2 cellular contexts compared by ENCODE assay signal in the genomic region with DNA sequence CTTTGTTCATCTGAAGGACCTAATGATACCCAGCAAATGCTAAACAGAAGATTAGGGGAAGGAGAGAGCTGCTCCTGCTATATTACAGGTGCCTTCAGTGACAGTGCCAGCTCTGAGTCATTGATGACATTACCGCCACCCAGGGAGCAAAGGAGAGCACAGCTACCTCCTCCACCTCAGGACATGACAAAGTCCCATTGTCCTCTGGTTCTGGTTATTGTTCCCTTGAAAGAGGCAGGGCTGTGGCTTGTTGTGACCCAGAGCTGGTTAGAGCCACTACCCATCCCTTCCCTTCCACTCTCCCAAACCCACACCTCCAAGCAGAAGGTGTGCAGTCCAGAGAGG.
TF ChIP-seq lines count a peak whose summit lies in the region.

No MANE protein-coding gene starts in this region.

TF ChIP-seq in HEK293, 187 proteins besides CTCF, POLR2A, EP300 and RAD21:
- TF ChIP-seq ZNF248 (tag by site-specific recombination; IDR thresholded peaks at IDR 0.05) (no peak), ZSCAN23 (tag by site-specific recombination; IDR thresholded peaks at IDR 0.05) (no peak), ZNF629 (tag by site-specific recombination; IDR thresholded peaks at IDR 0.05) (0 out of 2 replicates have a peak, but pooled peaks have one; percentile 23), ZNF768 (tag by site-specific recombination; IDR thresholded peaks at IDR 0.05) (no peak), SCRT2 (tag by site-specific recombination; IDR thresholded peaks at IDR 0.05) (peak; percentile 52), ZNF37A (tag by site-specific recombination; IDR thresholded peaks at IDR 0.05) (no peak), ZNF558 (tag by site-specific recombination; IDR thresholded peaks at IDR 0.05) (no peak), GLIS1 (tag by site-specific recombination; IDR thresholded peaks at IDR 0.05) (peak; percentile 62), SCRT1 (tag by site-specific recombination; IDR thresholded peaks at IDR 0.05; ENCODE audit: borderline replicate concordance) (0 out of 2 replicates have a peak, but pooled peaks have one; percentile 3), ZNF394 (tag by site-specific recombination; IDR thresholded peaks at IDR 0.05; ENCODE audit: borderline replicate concordance) (peak; percentile 49; the same call in 1 of the 2 replicates), ZNF354C (tag by site-specific recombination; IDR thresholded peaks at IDR 0.05; ENCODE audit: borderline replicate concordance, low read depth) (no peak)
- TF ChIP-seq, protein P1, sequence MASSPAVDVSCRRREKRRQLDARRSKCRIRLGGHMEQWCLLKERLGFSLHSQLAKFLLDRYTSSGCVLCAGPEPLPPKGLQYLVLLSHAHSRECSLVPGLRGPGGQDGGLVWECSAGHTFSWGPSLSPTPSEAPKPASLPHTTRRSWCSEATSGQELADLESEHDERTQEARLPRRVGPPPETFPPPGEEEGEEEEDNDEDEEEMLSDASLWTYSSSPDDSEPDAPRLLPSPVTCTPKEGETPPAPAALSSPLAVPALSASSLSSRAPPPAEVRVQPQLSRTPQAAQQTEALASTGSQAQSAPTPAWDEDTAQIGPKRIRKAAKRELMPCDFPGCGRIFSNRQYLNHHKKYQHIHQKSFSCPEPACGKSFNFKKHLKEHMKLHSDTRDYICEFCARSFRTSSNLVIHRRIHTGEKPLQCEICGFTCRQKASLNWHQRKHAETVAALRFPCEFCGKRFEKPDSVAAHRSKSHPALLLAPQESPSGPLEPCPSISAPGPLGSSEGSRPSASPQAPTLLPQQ (tag by site-specific recombination; IDR thresholded peaks at IDR 0.05), result no peak
TF ChIP-seq in HEK293: peak in this region for 5.

TF ChIP-seq in GM12878, 131 proteins besides CTCF, POLR2A, EP300 and RAD21:
- TF ChIP-seq FOS (IDR thresholded peaks at IDR 0.05; ENCODE audit: borderline replicate concordance, extremely low read depth, insufficient read length), result no peak
- TF ChIP-seq RUNX3 (IDR thresholded peaks at IDR 0.05; ENCODE audit: low read length), result no peak
- TF ChIP-seq NFXL1 (IDR thresholded peaks at IDR 0.05; ENCODE audit: borderline replicate concordance), result no peak
- TF ChIP-seq, protein P2, sequence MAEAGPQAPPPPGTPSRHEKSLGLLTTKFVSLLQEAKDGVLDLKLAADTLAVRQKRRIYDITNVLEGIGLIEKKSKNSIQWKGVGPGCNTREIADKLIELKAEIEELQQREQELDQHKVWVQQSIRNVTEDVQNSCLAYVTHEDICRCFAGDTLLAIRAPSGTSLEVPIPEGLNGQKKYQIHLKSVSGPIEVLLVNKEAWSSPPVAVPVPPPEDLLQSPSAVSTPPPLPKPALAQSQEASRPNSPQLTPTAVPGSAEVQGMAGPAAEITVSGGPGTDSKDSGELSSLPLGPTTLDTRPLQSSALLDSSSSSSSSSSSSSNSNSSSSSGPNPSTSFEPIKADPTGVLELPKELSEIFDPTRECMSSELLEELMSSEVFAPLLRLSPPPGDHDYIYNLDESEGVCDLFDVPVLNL (IDR thresholded peaks at IDR 0.05; ENCODE audit: low read depth, low read length), result no peak
- TF ChIP-seq, protein P3, sequence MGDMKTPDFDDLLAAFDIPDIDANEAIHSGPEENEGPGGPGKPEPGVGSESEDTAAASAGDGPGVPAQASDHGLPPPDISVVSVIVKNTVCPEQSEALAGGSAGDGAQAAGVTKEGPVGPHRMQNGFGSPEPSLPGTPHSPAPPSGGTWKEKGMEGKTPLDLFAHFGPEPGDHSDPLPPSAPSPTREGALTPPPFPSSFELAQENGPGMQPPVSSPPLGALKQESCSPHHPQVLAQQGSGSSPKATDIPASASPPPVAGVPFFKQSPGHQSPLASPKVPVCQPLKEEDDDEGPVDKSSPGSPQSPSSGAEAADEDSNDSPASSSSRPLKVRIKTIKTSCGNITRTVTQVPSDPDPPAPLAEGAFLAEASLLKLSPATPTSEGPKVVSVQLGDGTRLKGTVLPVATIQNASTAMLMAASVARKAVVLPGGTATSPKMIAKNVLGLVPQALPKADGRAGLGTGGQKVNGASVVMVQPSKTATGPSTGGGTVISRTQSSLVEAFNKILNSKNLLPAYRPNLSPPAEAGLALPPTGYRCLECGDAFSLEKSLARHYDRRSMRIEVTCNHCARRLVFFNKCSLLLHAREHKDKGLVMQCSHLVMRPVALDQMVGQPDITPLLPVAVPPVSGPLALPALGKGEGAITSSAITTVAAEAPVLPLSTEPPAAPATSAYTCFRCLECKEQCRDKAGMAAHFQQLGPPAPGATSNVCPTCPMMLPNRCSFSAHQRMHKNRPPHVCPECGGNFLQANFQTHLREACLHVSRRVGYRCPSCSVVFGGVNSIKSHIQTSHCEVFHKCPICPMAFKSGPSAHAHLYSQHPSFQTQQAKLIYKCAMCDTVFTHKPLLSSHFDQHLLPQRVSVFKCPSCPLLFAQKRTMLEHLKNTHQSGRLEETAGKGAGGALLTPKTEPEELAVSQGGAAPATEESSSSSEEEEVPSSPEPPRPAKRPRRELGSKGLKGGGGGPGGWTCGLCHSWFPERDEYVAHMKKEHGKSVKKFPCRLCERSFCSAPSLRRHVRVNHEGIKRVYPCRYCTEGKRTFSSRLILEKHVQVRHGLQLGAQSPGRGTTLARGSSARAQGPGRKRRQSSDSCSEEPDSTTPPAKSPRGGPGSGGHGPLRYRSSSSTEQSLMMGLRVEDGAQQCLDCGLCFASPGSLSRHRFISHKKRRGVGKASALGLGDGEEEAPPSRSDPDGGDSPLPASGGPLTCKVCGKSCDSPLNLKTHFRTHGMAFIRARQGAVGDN (IDR thresholded peaks at IDR 0.05), result no peak
TF ChIP-seq in GM12878: peak in this region for 0.
